Comparison of ENCODE assay signal across 13 cellular contexts in genomic region chr9:81656871-81657337, GRCh38. TPM values are rescaled to one million over a fixed set of nuclear protein-coding genes. Genes with fewer than 3 reads are reported as not detected.
"Had no signal": no experiment of that assay in that cellular context is flagged by ENCODE, and none has a peak within 500 bp of the region (broad histone marks: within the 10 kb centered on the region; RNA-seq: fewer than 3 reads in every experiment).

No MANE protein-coding gene starts in this region.

- H3K36me3 ChIP-seq: adrenal gland, lower lobe of right lung had no signal

- H3K4me1 Mint-ChIP-seq: activated CD4-positive, alpha-beta T cell treated with anti-CD3 and anti-CD28 coated beads, Interleukin-2, amount 10 ng/mL, durations not matched to agents 24 days and 14 days had no signal

- ATAC-seq: stimulated activated naive CD8-positive, alpha-beta T cell treated with anti-CD3 and anti-CD28 coated beads, Interleukin-15, Interleukin-2, amounts not matched to agents 100 U/mL and 50 U/mL, for 24 hours had no signal

- H3K27ac ChIP-seq: coronary artery, lower lobe of right lung, skin epidermis, testis had no signal

- H3K4me3 ChIP-seq: adrenal gland, coronary artery, lower lobe of right lung, skin epidermis, testis had no signal

- H3K27me3 ChIP-seq: adrenal gland, testis had no signal

- H3K36me3 Mint-ChIP-seq: naive thymus-derived CD4-positive, alpha-beta T cell had no signal

- H3K9me3 Mint-ChIP-seq: activated CD4-positive, alpha-beta T cell treated with anti-CD3 and anti-CD28 coated beads, Interleukin-2, amount 10 ng/mL, durations not matched to agents 24 days and 14 days; activated naive CD4-positive, alpha-beta T cell treated with anti-CD3 and anti-CD28 coated beads for 36 hours; naive thymus-derived CD4-positive, alpha-beta T cell had no signal

- H3K4me3 Mint-ChIP-seq: activated CD4-positive, alpha-beta T cell treated with anti-CD3 and anti-CD28 coated beads, Interleukin-2, amount 10 ng/mL, durations not matched to agents 24 days and 14 days; activated naive CD4-positive, alpha-beta T cell treated with anti-CD3 and anti-CD28 coated beads for 36 hours had no signal

- H3K27me3 Mint-ChIP-seq: activated CD4-positive, alpha-beta T cell treated with anti-CD3 and anti-CD28 coated beads, Interleukin-2, amount 10 ng/mL, durations not matched to agents 24 days and 14 days had no signal

- DNase-seq: activated CD4-positive, alpha-beta T cell treated with anti-CD3 and anti-CD28 coated beads, Interleukin-2, amount 10 ng/mL, durations not matched to agents 24 days and 14 days; activated naive CD4-positive, alpha-beta T cell treated with anti-CD3 and anti-CD28 coated beads for 36 hours; adrenal gland; central memory CD4-positive, alpha-beta T cell; effector CD4-positive, alpha-beta T cell; kidney glomerular epithelial cell; lower lobe of right lung; naive thymus-derived CD4-positive, alpha-beta T cell; posterior cingulate gyrus; stimulated activated naive CD8-positive, alpha-beta T cell treated with anti-CD3 and anti-CD28 coated beads, Interleukin-15, Interleukin-2, amounts not matched to agents 100 U/mL and 50 U/mL, for 24 hours; testis had no signal

- H3K9me3 ChIP-seq: adrenal gland, lower lobe of right lung, testis had no signal

- H3K27ac Mint-ChIP-seq: activated CD4-positive, alpha-beta T cell treated with anti-CD3 and anti-CD28 coated beads, Interleukin-2, amount 10 ng/mL, durations not matched to agents 24 days and 14 days; activated naive CD4-positive, alpha-beta T cell treated with anti-CD3 and anti-CD28 coated beads for 36 hours had no signal

RNA-seq across cellular contexts. Expression of gene TLE1, which starts 32.4 kb away (rescaled TPM):
- total RNA-seq: activated CD4-positive, alpha-beta T cell treated with anti-CD3 and anti-CD28 coated beads, Interleukin-2, amount 10 ng/mL, durations not matched to agents 24 days and 14 days had no signal
